ENCODE assay signal across 13 cellular contexts in the genomic region with DNA sequence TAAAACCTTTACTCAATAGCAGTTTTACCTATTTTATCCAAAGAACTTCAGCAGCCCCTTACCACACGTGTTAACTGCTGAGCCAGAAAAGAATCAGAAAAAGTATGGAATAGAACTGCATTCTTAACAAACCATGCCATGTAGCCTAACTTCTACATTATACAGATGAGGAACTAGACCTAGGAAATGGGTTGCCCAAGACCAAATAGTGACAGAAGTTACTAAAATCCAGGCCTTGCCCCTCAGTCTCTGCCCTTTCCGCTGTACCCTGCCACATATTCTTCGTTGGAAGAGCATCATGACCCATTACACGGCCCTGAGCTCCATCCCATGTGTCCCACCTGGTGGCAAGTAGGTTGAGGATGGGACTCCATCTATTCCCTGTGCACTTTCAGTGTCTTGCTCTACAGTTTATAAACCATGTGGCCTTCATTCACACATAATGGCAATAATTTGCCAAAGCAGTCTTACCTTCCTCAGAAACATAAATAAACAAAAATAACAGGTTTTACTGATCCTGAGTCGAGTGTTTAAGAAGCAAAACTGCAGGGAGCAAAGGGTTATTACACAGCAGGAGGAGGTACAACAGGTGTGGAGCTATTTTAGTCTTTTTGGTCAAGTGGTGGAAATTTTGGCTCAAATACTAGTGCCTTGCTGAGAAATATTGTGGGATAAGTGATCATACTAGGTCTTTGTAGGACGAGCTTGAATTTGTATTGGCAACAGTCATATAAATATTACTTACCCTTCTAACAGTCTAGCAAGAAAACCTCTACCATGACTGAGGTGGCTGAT.
"Had no signal": no experiment of that assay in that cellular context is flagged by ENCODE, and none has a peak within 500 bp of the region (broad histone marks: within the 10 kb centered on the region; RNA-seq: fewer than 3 reads in every experiment).

No MANE protein-coding gene starts in this region.

- H3K27me3 ChIP-seq: heart left ventricle, sigmoid colon had no signal

- DNase-seq: activated CD4-positive, alpha-beta T cell treated with anti-CD3 and anti-CD28 coated beads, Interleukin-2, amount 50 U/mL, for 1 hour; activated gamma-delta T cell treated with Interleukin-2 at 50 U/mL for 16 hours; activated naive CD8-positive, alpha-beta T cell treated with anti-CD3 and anti-CD28 coated beads, Interleukin-2, amount 10 ng/mL, durations not matched to agents 7 days and 5 days; activated T-cell treated with anti-CD3 and anti-CD28 coated beads, Interleukin-2, amount 50 U/mL, for 1 hour; anterior cingulate cortex; heart left ventricle; sigmoid colon; stimulated activated CD4-positive, alpha-beta T cell treated with anti-CD3 and anti-CD28 coated beads, Interleukin-2, amount 100 ng/mL, for 24 hours; stimulated activated naive CD4-positive, alpha-beta T cell; trophoblast cell had no signal

- H3K27ac ChIP-seq: heart left ventricle, sigmoid colon had no signal

- H3K9me3 ChIP-seq: sigmoid colon had no signal

- FAIRE-seq: colon, endothelial cell of umbilical vein, islet of Langerhans had no signal

- H3K4me3 ChIP-seq: heart left ventricle, sigmoid colon had no signal

- H3K4me1 ChIP-seq: sigmoid colon had no signal
